In genomic region chr5:10289353-10289752, GRCh38 we compare ENCODE assay signal across 10 cellular contexts. TPM values are rescaled to one million over a fixed set of nuclear protein-coding genes. Genes with fewer than 3 reads are reported as not detected.
A peak's percentile ranks its signal among the peaks of the same experiment; 100 is the strongest.
DNase-seq lines count a peak whose midpoint lies in the region; ATAC-seq, FAIRE-seq and TF ChIP-seq lines count a peak whose summit lies in the region.
"Had no signal": no experiment of that assay in that cellular context is flagged by ENCODE, and none has a peak within 500 bp of the region (broad histone marks: within the 10 kb centered on the region; RNA-seq: fewer than 3 reads in every experiment).

No MANE protein-coding gene starts in this region.

- TF ChIP-seq POLR2A in esophagus squamous epithelium (IDR thresholded peaks at IDR 0.05) (no peak), GM12891 (IDR thresholded peaks at IDR 0.05; ENCODE audit: low read depth, low read length) (no peak)

- DNase-seq in NCI-H2196 treated with DMSO at 0.1 percent for 48 hours (lab: John Stamatoyannopoulos, UW; ENCODE audit: unreplicated experiment): peak; percentile 53
- no peak for DNase-seq in esophagus squamous epithelium (lab: John Stamatoyannopoulos, UW)
- peak; percentile 54 to 80 for DNase-seq in psoas muscle
- DNase-seq in stimulated activated CD4-positive, alpha-beta T cell treated with anti-CD3 and anti-CD28 coated beads, Interleukin-4, amount 100 ng/mL, for 24 hours: no peak
- DNase-seq in GM12891 (ENCODE audit: insufficient read length, low spot score): no peak
- DNase-seq: activated CD4-positive, CD25-positive, alpha-beta regulatory T cell treated with anti-CD3 and anti-CD28 coated beads, Interleukin-2, amount 50 U/mL, for 72 hours had no signal

- H3K4me2 ChIP-seq in KMS-11: peak overlapping the region; percentile 91

- H3K9ac ChIP-seq in KMS-11: peak overlapping the region; percentile 46; the same call in 1 of the 2 replicates

- H2AFZ ChIP-seq in KMS-11 (ENCODE audit: low read depth): peak overlapping the region; percentile 26; the same call in 1 of the 2 replicates

- no peaks in the 10 kb centered on the region for H4K20me1 ChIP-seq in KMS-11 (ENCODE audit: insufficient read depth)

- no peak for FAIRE-seq in GM12891 (lab: Jason Lieb, UNC)

- H3K79me2 ChIP-seq in KMS-11 (ENCODE audit: insufficient read depth, low read depth): no peaks in the 10 kb centered on the region

- H3K27me3 ChIP-seq in KMS-11 (ENCODE audit: insufficient read depth, low read depth) (no peaks in the 10 kb centered on the region), esophagus squamous epithelium (no peaks in the 10 kb centered on the region), psoas muscle (ENCODE audit: insufficient read depth in 3 of 3, low read length in 2 of 3) (no peaks in the 10 kb centered on the region)
- H3K27me3 ChIP-seq: foreskin keratinocyte had no signal

- TF ChIP-seq CTCF in KMS-11 (conservative IDR thresholded peaks at IDR 0.05; ENCODE audit: low read depth, low read length) (no peak; the same call in 1 of the 2 replicates), esophagus squamous epithelium (IDR thresholded peaks at IDR 0.05) (no peak), psoas muscle (IDR thresholded peaks at IDR 0.05) (no peak)

- ATAC-seq in psoas muscle (peak; percentile 71 to 82 (median 76)), HG03342 (IDR thresholded peaks at IDR 0.05; ENCODE audit: unreplicated experiment) (no peak), HG02588 (IDR thresholded peaks at IDR 0.05; ENCODE audit: unreplicated experiment) (no peak)

- 60 to 79% methylated on average over 5 to 6 of the region's 6 CpGs for WGBS in esophagus squamous epithelium, 2 donors
- 22 to 27% (median 23%) methylated on average over 6 of the region's 6 CpGs for WGBS in psoas muscle, 3 donors

- H3K4me3 ChIP-seq in KMS-11 (IDR thresholded peaks at IDR 0.05; ENCODE audit: insufficient read depth, low read depth, low read length) (no peak overlapping the region), esophagus squamous epithelium (no peak overlapping the region), psoas muscle (peak overlapping the region; percentile 45)

- H3K9me3 ChIP-seq in esophagus squamous epithelium (no peaks in the 10 kb centered on the region), psoas muscle (no peaks in the 10 kb centered on the region)

- H3K27ac ChIP-seq in KMS-11: peak overlapping the region; percentile 56; the same call in 1 of the 2 replicates
- peak overlapping the region in 3 of 4 donors; percentile 27 to 78 (median 63) for H3K27ac ChIP-seq in esophagus squamous epithelium
- peak overlapping the region; percentile 95 for H3K27ac ChIP-seq in psoas muscle
- H3K27ac ChIP-seq: foreskin keratinocyte had no signal

- H3K4me1 ChIP-seq in KMS-11 (ENCODE audit: low read depth, poor library complexity, severe bottlenecking): peaks cover 53% of the 10 kb centered on the region
- peaks cover 11 to 21% (median 12%) of the 10 kb centered on the region in 3 donors for H3K4me1 ChIP-seq in esophagus squamous epithelium
- peaks cover 45% of the 10 kb centered on the region for H3K4me1 ChIP-seq in psoas muscle
- H3K4me1 ChIP-seq: foreskin keratinocyte had no signal

- H3K36me3 ChIP-seq in KMS-11 (ENCODE audit: insufficient read depth) (no peaks in the 10 kb centered on the region), esophagus squamous epithelium (no peaks in the 10 kb centered on the region), psoas muscle (ENCODE audit: insufficient read depth in 1 of 2, low read depth in 1 of 2) (peaks cover 0 to 18% of the 10 kb centered on the region in 2 donors)

- intact Hi-C loops in esophagus squamous epithelium (cut with DNase I) (loop anchor here (10.0 kb wide), 3 partner anchors 65 to 335 kb away; partner anchors contain the start of gene MARCHF6), psoas muscle (cut with DNase I) (loop anchor here (5.0 to 10.0 kb wide), 2 partner anchors 63 to 75 kb away; partner anchors contain the start of gene MARCHF6 (in 1 of the 2))

TF ChIP-seq in GM12891, 5 proteins besides CTCF, POLR2A, EP300 and RAD21:
- TF ChIP-seq TAF1 (IDR thresholded peaks at IDR 0.05; ENCODE audit: low read depth, low read length) (no peak), POLR2AphosphoS5 (IDR thresholded peaks at IDR 0.05; ENCODE audit: low read depth, low read length) (no peak), PAX5 (IDR thresholded peaks at IDR 0.05; ENCODE audit: insufficient read depth, low read length, severe bottlenecking) (no peak), SPI1 (IDR thresholded peaks at IDR 0.05; ENCODE audit: low read depth, low read length) (no peak), POU2F2 (IDR thresholded peaks at IDR 0.05; ENCODE audit: low read depth, low read length) (no peak)

RNA-seq across cellular contexts. Expression of gene CMBL, which starts 18.3 kb away (rescaled TPM):
- total RNA-seq in esophagus squamous epithelium: 1 to 10 TPM; 1.1 to 2.1 (median 1.8) TPM
- 100 to 1,000 TPM in 1 of 4 donors, 10 to 100 TPM in 3; 30.1 to 243 (median 61.1) TPM for total RNA-seq in psoas muscle
- polyA plus RNA-seq in psoas muscle: 10 to 100 TPM in 2 of 3 donors, 1 to 10 TPM in 1; 9.4 to 99.4 (median 54.4) TPM
- polyA plus RNA-seq in GM12891 (2012; ENCODE audit: low read depth, missing spikeins): 14.8 TPM

RNA-seq across cellular contexts. Expression of gene CCT5, which starts 39.3 kb away (rescaled TPM):
- total RNA-seq in esophagus squamous epithelium (100 to 1,000 TPM; 122 to 331 (median 226) TPM), psoas muscle (100 to 1,000 TPM; 150 to 211 (median 197) TPM)
- 100 to 1,000 TPM; 186 to 454 (median 287) TPM for polyA plus RNA-seq in psoas muscle
- 274 TPM for polyA plus RNA-seq in GM12891 (2012; ENCODE audit: low read depth, missing spikeins)

RNA-seq across cellular contexts. Expression of gene ATPSCKMT, which starts 39.7 kb away (rescaled TPM):
- total RNA-seq in esophagus squamous epithelium (10 to 100 TPM; 10.3 to 18.5 (median 15.9) TPM), psoas muscle (10 to 100 TPM in 1 of 4 donors, 1 to 10 TPM in 3; 7.6 to 16.7 (median 8.9) TPM)
- 10 to 100 TPM in 2 of 3 donors, 1 to 10 TPM in 1; 9.3 to 26.1 (median 10.2) TPM for polyA plus RNA-seq in psoas muscle
- polyA plus RNA-seq in GM12891 (2012; ENCODE audit: low read depth, missing spikeins): 13.1 TPM

Comparison
In these comparisons a context has a peak if more than half of its experiments do, and no peak if none do; other contexts are left out.
1. DNase-seq: peak in NCI-H2196 treated with DMSO at 0.1 percent for 48 hours (single experiment) and psoas muscle (2 of 2); none in esophagus squamous epithelium (single experiment), stimulated activated CD4-positive, alpha-beta T cell treated with anti-CD3 and anti-CD28 coated beads, Interleukin-4, amount 100 ng/mL, for 24 hours (single experiment) and GM12891 (single experiment).
2. ATAC-seq: peak in psoas muscle (4 of 4); none in HG03342 (single experiment) and HG02588 (single experiment).
3. RNA of gene CMBL, which starts 18.3 kb away (total RNA-seq): 30.1 to 243 TPM in psoas muscle; 1.1 to 2.1 TPM in esophagus squamous epithelium; every median in the first group is over 4 times any median in the second.
4. Peak in every context shown above with its lines, with median percentiles within 50 percentile points of each other: H3K27ac ChIP-seq.